ENCODE assay signal across 29 cellular contexts in genomic region chr10:42519761-42520460, GRCh38.
DNase-seq lines count a peak whose midpoint lies in the region; ATAC-seq and TF ChIP-seq lines count a peak whose summit lies in the region.
"Had no signal": no experiment of that assay in that cellular context is flagged by ENCODE, and none has a peak within 500 bp of the region (broad histone marks: within the 10 kb centered on the region; RNA-seq: fewer than 3 reads in every experiment).

No MANE protein-coding gene starts in this region.

- H3K27me3 ChIP-seq in A673 (replicated peaks; ENCODE audit: insufficient read depth, low read depth, low read length, poor library complexity): no peaks in the 10 kb centered on the region
- H3K27me3 ChIP-seq: heart right ventricle, SJSA1, tibial artery had no signal

- no peak for DNase-seq in activated T-cell treated with anti-CD3 and anti-CD28 coated beads, Interleukin-2, amount 50 U/mL, for 72 hours
- DNase-seq in activated T-cell treated with anti-CD3 and anti-CD28 coated beads for 4 hours: no peak
- DNase-seq in amniotic epithelial cell (ENCODE audit: low read depth): peak; percentile 10
- peak; percentile 4 for DNase-seq in fibroblast of mammary gland (ENCODE audit: low read depth)
- DNase-seq in progenitor cell of endocrine pancreas (ENCODE audit: low spot score, unreplicated experiment): no peak
- DNase-seq in A673 (ENCODE audit: low spot score): no peak
- DNase-seq in activated naive CD4-positive, alpha-beta T cell (lab: John Stamatoyannopoulos, UW): no peak
- DNase-seq: 8988T; activated CD4-positive, alpha-beta T cell treated with anti-CD3 and anti-CD28 coated beads, Interleukin-2, amount 50 U/mL, for 4 hours; activated CD4-positive, CD25-positive, alpha-beta regulatory T cell; DMS 273 treated with DMSO at 0.1 percent for 48 hours; foreskin fibroblast; heart right ventricle; IMR-90; left cardiac atrium; NCI-H1105; NCI-H2081; NCI-H774; RPMI8226; stimulated activated CD4-positive, alpha-beta T cell treated with anti-CD3 and anti-CD28 coated beads, Interleukin-1b, Interleukin-23, amount 100 ng/mL, for 48 hours; stimulated activated CD8-positive, alpha-beta memory T cell treated with anti-CD3 and anti-CD28 coated beads, Interleukin-4, amount 100 ng/mL, for 48 hours; stimulated activated naive CD8-positive, alpha-beta T cell treated with anti-CD3 and anti-CD28 coated beads, Interleukin-15, amount 100 ng/mL, for 72 hours; T-helper 1 cell; tibial artery had no signal

- CTCF ChIA-PET in A673 (lab: Charles Lee): no interaction called here

- H3K9me3 Mint-ChIP-seq in activated T-cell treated with anti-CD3 and anti-CD28 coated beads, Interleukin-2, amount 50 U/mL, for 72 hours: peaks cover 19 to 40% of the 10 kb centered on the region in 2 donors
- H3K9me3 Mint-ChIP-seq in progenitor cell of endocrine pancreas (ENCODE audit: low read depth): peaks cover 75% of the 10 kb centered on the region

- H3K4me1 Mint-ChIP-seq in activated T-cell treated with anti-CD3 and anti-CD28 coated beads, Interleukin-2, amount 50 U/mL, for 72 hours (ENCODE audit: low read depth): no peaks in the 10 kb centered on the region
- H3K4me1 Mint-ChIP-seq in progenitor cell of endocrine pancreas (ENCODE audit: low read depth): no peaks in the 10 kb centered on the region
- H3K4me1 Mint-ChIP-seq: stimulated activated naive CD8-positive, alpha-beta T cell treated with anti-CD3 and anti-CD28 coated beads, Interleukin-15, amount 100 ng/mL, for 72 hours had no signal

- peak overlapping the region; percentile 68 for H3K27ac Mint-ChIP-seq in activated T-cell treated with anti-CD3 and anti-CD28 coated beads, Interleukin-2, amount 50 U/mL, for 72 hours
- peak overlapping the region; percentile 79 for H3K27ac Mint-ChIP-seq in progenitor cell of endocrine pancreas
- H3K27ac Mint-ChIP-seq: activated naive CD8-positive, alpha-beta T cell; stimulated activated naive CD8-positive, alpha-beta T cell treated with anti-CD3 and anti-CD28 coated beads, Interleukin-15, amount 100 ng/mL, for 72 hours had no signal

- intact Hi-C loops in A673 (cut with micrococcal nuclease; ENCODE audit: unreplicated experiment): no loop called here

- POLR2A ChIA-PET in A673 (lab: Charles Lee; ENCODE audit: low non-redundant PET): no interaction called here

- peaks cover 26% of the 10 kb centered on the region for H3K36me3 ChIP-seq in A673 (ENCODE audit: insufficient read depth, low read length, poor library complexity, severe bottlenecking)

- TF ChIP-seq CTCF in fibroblast of mammary gland (conservative IDR thresholded peaks at IDR 0.05; ENCODE audit: control insufficient read depth, insufficient read depth, low read depth, low read length) (no peak), progenitor cell of endocrine pancreas (IDR thresholded peaks at IDR 0.05; ENCODE audit: unreplicated experiment) (no peak), A673 (conservative IDR thresholded peaks at IDR 0.05; ENCODE audit: low read depth, low read length) (no peak)

- peaks cover 50 to 71% of the 10 kb centered on the region in 2 donors for H3K36me3 Mint-ChIP-seq in activated T-cell treated with anti-CD3 and anti-CD28 coated beads, Interleukin-2, amount 50 U/mL, for 72 hours (ENCODE audit: insufficient read depth in 2 of 2)
- peaks cover 68% of the 10 kb centered on the region for H3K36me3 Mint-ChIP-seq in progenitor cell of endocrine pancreas (ENCODE audit: insufficient read depth)

- H3K27ac ChIP-seq in A673 (ENCODE audit: low read depth, low read length, poor library complexity, severe bottlenecking): no peak overlapping the region
- H3K27ac ChIP-seq: epithelial cell of prostate, heart right ventricle, SJSA1, skin epidermis, tibial artery had no signal

- H3K4me3 ChIP-seq in fibroblast of mammary gland (ENCODE audit: control insufficient read depth, low read depth, low read length) (no peak overlapping the region), A673 (ENCODE audit: low read depth, low read length, poor library complexity, severe bottlenecking) (no peak overlapping the region)
- H3K4me3 ChIP-seq: heart right ventricle, SJSA1, skin epidermis, tibial artery had no signal

- no peak overlapping the region for H3K4me3 Mint-ChIP-seq in activated T-cell treated with anti-CD3 and anti-CD28 coated beads, Interleukin-2, amount 50 U/mL, for 72 hours
- no peak overlapping the region for H3K4me3 Mint-ChIP-seq in progenitor cell of endocrine pancreas (ENCODE audit: low read depth)
- H3K4me3 Mint-ChIP-seq: activated naive CD8-positive, alpha-beta T cell; stimulated activated naive CD8-positive, alpha-beta T cell treated with anti-CD3 and anti-CD28 coated beads, Interleukin-15, amount 100 ng/mL, for 72 hours had no signal

- no peaks in the 10 kb centered on the region for H3K4me1 ChIP-seq in A673 (ENCODE audit: insufficient read depth, low read length, poor library complexity, severe bottlenecking)
- H3K4me1 ChIP-seq: heart right ventricle, SJSA1, tibial artery had no signal

- BruUV-seq in A673 (replicated peaks; lab: Mats Ljungman, UMichigan): no TSS peak

- peaks cover 81% of the 10 kb centered on the region for H3K9me3 ChIP-seq in A673 (ENCODE audit: low read depth, low read length, poor library complexity, severe bottlenecking)

- no peaks in the 10 kb centered on the region for H3K27me3 Mint-ChIP-seq in activated T-cell treated with anti-CD3 and anti-CD28 coated beads, Interleukin-2, amount 50 U/mL, for 72 hours (ENCODE audit: low read depth)
- H3K27me3 Mint-ChIP-seq in progenitor cell of endocrine pancreas: no peaks in the 10 kb centered on the region
- H3K27me3 Mint-ChIP-seq: activated naive CD8-positive, alpha-beta T cell; stimulated activated naive CD8-positive, alpha-beta T cell treated with anti-CD3 and anti-CD28 coated beads, Interleukin-15, amount 100 ng/mL, for 72 hours had no signal

- no peak for ATAC-seq in activated T-cell treated with anti-CD3 and anti-CD28 coated beads, Interleukin-2, amount 50 U/mL, for 72 hours (replicated peaks in 1 of 2)
- ATAC-seq in HG02623 (IDR thresholded peaks at IDR 0.05; ENCODE audit: unreplicated experiment): no peak
- ATAC-seq: heart right ventricle; left cardiac atrium; stimulated activated naive CD8-positive, alpha-beta T cell treated with anti-CD3 and anti-CD28 coated beads, Interleukin-15, amount 100 ng/mL, for 72 hours had no signal

Comparison
In these comparisons a context has a peak if more than half of its experiments do, and no peak if none do; other contexts are left out.
1. DNase-seq: peak in amniotic epithelial cell (single experiment) and fibroblast of mammary gland (single experiment); none in activated T-cell treated with anti-CD3 and anti-CD28 coated beads, Interleukin-2, amount 50 U/mL, for 72 hours (0 of 2), activated T-cell treated with anti-CD3 and anti-CD28 coated beads for 4 hours (single experiment), progenitor cell of endocrine pancreas (single experiment), A673 (single experiment) and activated naive CD4-positive, alpha-beta T cell (0 of 4).